Comparison of ENCODE assay signal across 20 cellular contexts in the genomic region with DNA sequence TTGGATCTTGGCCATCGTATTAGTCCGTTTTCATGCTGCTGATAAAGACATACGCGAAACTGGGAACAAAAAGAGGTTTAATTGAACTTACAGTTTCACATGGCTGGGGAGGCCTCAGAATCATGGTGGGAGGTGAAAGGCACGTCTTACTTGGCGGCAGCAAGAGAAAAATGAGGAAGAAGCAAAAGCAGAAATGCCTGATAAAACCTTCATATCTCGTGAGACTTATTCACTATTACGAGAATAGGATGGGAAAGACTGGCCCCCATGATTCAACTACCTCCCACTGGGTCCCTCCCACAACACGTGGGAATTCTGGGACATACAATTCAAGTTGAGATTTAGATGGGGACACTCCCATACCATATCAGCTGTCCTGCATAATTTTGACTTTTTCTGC.
"Had no signal": no experiment of that assay in that cellular context is flagged by ENCODE, and none has a peak within 500 bp of the region (broad histone marks: within the 10 kb centered on the region; RNA-seq: fewer than 3 reads in every experiment).

No MANE protein-coding gene starts in this region.

- H3K4me3 Mint-ChIP-seq: memory B cell; mesothelial cell of epicardium; natural killer cell treated with Interleukin-12 subunit alpha and Interleukin-12 subunit beta and Interleukin-15 and Interleukin-18, amount 100 ng/mL, for 72 hours; neural crest cell; stimulated activated naive B cell treated with anti-CD40 and anti-IgM and Interleukin-4, amounts not matched to agents 10 μg/mL and 1 μg/mL and 100 μg/mL, for 72 hours; stimulated activated naive CD8-positive, alpha-beta T cell treated with anti-CD3 and anti-CD28 coated beads, Interleukin-15, Interleukin-2, amounts not matched to agents 100 ng/mL and 50 ng/mL, for 24 hours had no signal

- H3K27ac Mint-ChIP-seq: memory B cell; mesothelial cell of epicardium; natural killer cell treated with Interleukin-12 subunit alpha and Interleukin-12 subunit beta and Interleukin-15 and Interleukin-18, amount 100 ng/mL, for 72 hours; progenitor cell of endocrine pancreas; stimulated activated naive B cell treated with anti-CD40 and anti-IgM and Interleukin-4, amounts not matched to agents 10 μg/mL and 1 μg/mL and 100 μg/mL, for 72 hours; stimulated activated naive CD8-positive, alpha-beta T cell treated with anti-CD3 and anti-CD28 coated beads, Interleukin-15, Interleukin-2, amounts not matched to agents 100 ng/mL and 50 ng/mL, for 24 hours had no signal

- DNase-seq: dorsolateral prefrontal cortex; effector CD4-positive, alpha-beta T cell; foreskin keratinocyte; heart left ventricle; kidney; mucosa of descending colon; naive B cell; right lobe of liver; small intestine; stimulated activated CD4-positive, alpha-beta T cell treated with anti-CD3 and anti-CD28 coated beads, Interleukin-15, amount 100 ng/mL, for 24 hours; stimulated activated CD4-positive, alpha-beta T cell treated with anti-CD3 and anti-CD28 coated beads, Interleukin-2, amount 100 ng/mL, for 48 hours; stimulated activated naive B cell treated with anti-CD40 and anti-IgM and Interleukin-4, amounts not matched to agents 10 μg/mL and 1 μg/mL and 100 μg/mL, for 72 hours; upper lobe of right lung; uterus had no signal

- H3K27me3 Mint-ChIP-seq: naive B cell; stimulated activated naive B cell treated with anti-CD40 and anti-IgM and Interleukin-4, amounts not matched to agents 10 μg/mL and 1 μg/mL and 100 μg/mL, for 72 hours; stimulated activated naive CD8-positive, alpha-beta T cell treated with anti-CD3 and anti-CD28 coated beads, Interleukin-15, Interleukin-2, amounts not matched to agents 100 ng/mL and 50 ng/mL, for 24 hours had no signal

- H3K36me3 Mint-ChIP-seq: memory B cell; mesothelial cell of epicardium; natural killer cell treated with Interleukin-12 subunit alpha and Interleukin-12 subunit beta and Interleukin-15 and Interleukin-18, amount 100 ng/mL, for 72 hours had no signal

- H3K9me3 Mint-ChIP-seq: natural killer cell treated with Interleukin-12 subunit alpha and Interleukin-12 subunit beta and Interleukin-15 and Interleukin-18, amount 100 ng/mL, for 72 hours; neural crest cell; stimulated activated naive CD8-positive, alpha-beta T cell treated with anti-CD3 and anti-CD28 coated beads, Interleukin-15, Interleukin-2, amounts not matched to agents 100 ng/mL and 50 ng/mL, for 24 hours had no signal
